ENCODE assay signal across 13 cellular contexts in genomic region chr12:124620606-124621295, GRCh38. TPM values are rescaled to one million over a fixed set of nuclear protein-coding genes. Genes with fewer than 3 reads are reported as not detected.
DNase-seq lines count a peak whose midpoint lies in the region; ATAC-seq and TF ChIP-seq lines count a peak whose summit lies in the region.
"Had no signal": no experiment of that assay in that cellular context is flagged by ENCODE, and none has a peak within 500 bp of the region (broad histone marks: within the 10 kb centered on the region; RNA-seq: fewer than 3 reads in every experiment).

No MANE protein-coding gene starts in this region.

- H3K4me1 ChIP-seq in left lung, result peaks cover 8 to 53% of the 10 kb centered on the region in 2 donors

- POLR2A ChIA-PET in T-cell (lab: Charles Lee), result no interaction called here

- CTCF ChIA-PET in T-cell (lab: Charles Lee), result no interaction called here

- H3K27me3 Mint-ChIP-seq in T-cell, result no peaks in the 10 kb centered on the region
- H3K27me3 Mint-ChIP-seq: activated CD4-positive, alpha-beta memory T cell treated with anti-CD3 and anti-CD28 coated beads for 36 hours; activated naive CD8-positive, alpha-beta T cell had no signal

- H3K4me1 Mint-ChIP-seq in T-cell, result no peaks in the 10 kb centered on the region

- intact Hi-C loops in left lung (cut with DNase I), result no loop called here

- no peak overlapping the region for H3K27ac Mint-ChIP-seq in T-cell
- H3K27ac Mint-ChIP-seq: activated CD4-positive, alpha-beta memory T cell treated with anti-CD3 and anti-CD28 coated beads for 36 hours; activated naive CD8-positive, alpha-beta T cell had no signal

- TF ChIP-seq CTCF in cardiac fibroblast (IDR thresholded peaks at IDR 0.05; ENCODE audit: low read depth, low read length) (no peak), left lung (IDR thresholded peaks at IDR 0.05) (no peak)

- no peaks in the 10 kb centered on the region for H3K27me3 ChIP-seq in left lung

- H3K4me3 ChIP-seq in cardiac fibroblast (replicated peaks in 1 of 2; ENCODE audit: low read depth in 2 of 2, low read length in 2 of 2) (no peak overlapping the region), left lung (no peak overlapping the region)

- DNase-seq in GM03348 (ENCODE audit: low spot score) (peak; percentile 87), cardiac fibroblast (ENCODE audit: low read depth in 2 of 2) (peak; percentile 60 to 65), left lung (no peak), stromal cell of bone marrow (ENCODE audit: low read depth) (peak; percentile 42), NCI-H1436 (lab: John Stamatoyannopoulos, UW) (no peak), T-cell (no peak)
- no peak for DNase-seq in stimulated activated CD4-positive, alpha-beta T cell treated with anti-CD3 and anti-CD28 coated beads, Interleukin-12 subunit alpha, Interleukin-12 subunit beta, amount 100 ng/mL, for 4 hours
- DNase-seq in stimulated activated CD4-positive, alpha-beta T cell treated with anti-CD3 and anti-CD28 coated beads, Interleukin-1b, Interleukin-23, amount 100 ng/mL, for 48 hours, result no peak
- DNase-seq: activated CD4-positive, alpha-beta memory T cell treated with anti-CD3 and anti-CD28 coated beads for 36 hours; COR-L47; MM.1S; SW 1271 had no signal

- H3K9me3 Mint-ChIP-seq in T-cell, result no peaks in the 10 kb centered on the region
- H3K9me3 Mint-ChIP-seq: activated CD4-positive, alpha-beta memory T cell treated with anti-CD3 and anti-CD28 coated beads for 36 hours had no signal

- no peaks in the 10 kb centered on the region for H3K36me3 Mint-ChIP-seq in T-cell
- H3K36me3 Mint-ChIP-seq: activated CD4-positive, alpha-beta memory T cell treated with anti-CD3 and anti-CD28 coated beads for 36 hours had no signal

- no peak overlapping the region for H3K4me3 Mint-ChIP-seq in T-cell
- H3K4me3 Mint-ChIP-seq: activated CD4-positive, alpha-beta memory T cell treated with anti-CD3 and anti-CD28 coated beads for 36 hours; activated naive CD8-positive, alpha-beta T cell had no signal

- H3K27ac ChIP-seq in left lung, result peak overlapping the region; percentile 51 to 61

- H3K9me3 ChIP-seq in left lung, result peaks cover 0 to 3% of the 10 kb centered on the region in 2 donors

- ATAC-seq in left lung, result peak; percentile 52
- ATAC-seq in T-cell (replicated peaks in 1 of 4), result no peak

- no peaks in the 10 kb centered on the region for H3K36me3 ChIP-seq in left lung

RNA-seq across cellular contexts. Expression of gene NCOR2, which starts 53.3 kb away (rescaled TPM):
- total RNA-seq in left lung, result 100 to 1,000 TPM; 289 to 331 TPM
- total RNA-seq in T-cell, result 100 to 1,000 TPM; 108 to 140 (median 127) TPM

Comparison
In these comparisons a context has a peak if more than half of its experiments do, and no peak if none do; other contexts are left out.
1. DNase-seq: peak in GM03348 (single experiment), cardiac fibroblast (2 of 2) and stromal cell of bone marrow (single experiment); none in left lung (0 of 2), stimulated activated CD4-positive, alpha-beta T cell treated with anti-CD3 and anti-CD28 coated beads, Interleukin-12 subunit alpha, Interleukin-12 subunit beta, amount 100 ng/mL, for 4 hours (single experiment), NCI-H1436 (single experiment), stimulated activated CD4-positive, alpha-beta T cell treated with anti-CD3 and anti-CD28 coated beads, Interleukin-1b, Interleukin-23, amount 100 ng/mL, for 48 hours (single experiment) and T-cell (0 of 34).